In genomic region chr2:102294802-102295489, GRCh38 we compare ENCODE assay signal across 22 cellular contexts. TPM values are rescaled to one million over a fixed set of nuclear protein-coding genes. Genes with fewer than 3 reads are reported as not detected.
DNase-seq lines count a peak whose midpoint lies in the region; ATAC-seq, FAIRE-seq and TF ChIP-seq lines count a peak whose summit lies in the region.
"Had no signal": no experiment of that assay in that cellular context is flagged by ENCODE, and none has a peak within 500 bp of the region (broad histone marks: within the 10 kb centered on the region; RNA-seq: fewer than 3 reads in every experiment).

No MANE protein-coding gene starts in this region.

- TF ChIP-seq CTCF in HFFc6 (IDR thresholded peaks at IDR 0.05) = no peak
- TF ChIP-seq CTCF in astrocyte of the spinal cord (IDR thresholded peaks at IDR 0.05; ENCODE audit: low read depth, low read length) = no peak
- TF ChIP-seq CTCF in keratinocyte (optimal IDR thresholded peaks at IDR 0.05 in 1 of 3, IDR thresholded peaks at IDR 0.05 in 1 of 3, conservative IDR thresholded peaks at IDR 0.05 in 1 of 3; ENCODE audit: extremely low read depth in 1 of 3, insufficient read depth in 2 of 3, low read length in 3 of 3) = no peak

- dilution Hi-C loops in keratinocyte (cut with MboI; ENCODE audit: extremely low pct_ligation_motif_present, low sequenced_read_pairs) = no loop called here

- ATAC-seq in activated CD4-positive, CD25-positive, alpha-beta regulatory T cell treated with anti-CD3 and anti-CD28 coated beads, Interleukin-2, amount 50 U/mL, for 24 hours = peak; percentile 79 to 83
- ATAC-seq in HG02938 (IDR thresholded peaks at IDR 0.05; ENCODE audit: unreplicated experiment) (no peak), HG03520 (IDR thresholded peaks at IDR 0.05; ENCODE audit: unreplicated experiment) (no peak)
- ATAC-seq: left lobe of liver, pancreas, SK-N-SH treated with all-trans-retinoic acid at 6 μM for 48 hours had no signal

- peak; percentile 95 for FAIRE-seq in keratinocyte (lab: Jason Lieb, UNC)
- FAIRE-seq: GM12891, H1, pancreas had no signal

- peaks cover 11% of the 10 kb centered on the region for H3K27me3 Mint-ChIP-seq in HFFc6 (ENCODE audit: insufficient read depth)
- H3K27me3 Mint-ChIP-seq: CD8-positive, alpha-beta memory T cell had no signal

- no peak overlapping the region for H3K4me2 ChIP-seq in keratinocyte (ENCODE audit: control insufficient read depth, extremely low read depth, insufficient read depth, low read depth, low read length)

- H3K27me3 ChIP-seq in keratinocyte (ENCODE audit: control insufficient read depth, extremely low read depth, insufficient read depth, low read length) = peaks cover 8% of the 10 kb centered on the region
- H3K27me3 ChIP-seq: pancreas, upper lobe of right lung had no signal

- no peak overlapping the region for H3K4me3 Mint-ChIP-seq in HFFc6
- H3K4me3 Mint-ChIP-seq: CD8-positive, alpha-beta memory T cell had no signal

- DNase-seq in activated CD4-positive, CD25-positive, alpha-beta regulatory T cell treated with anti-CD3 and anti-CD28 coated beads, Interleukin-2, amount 50 U/mL, for 72 hours = no peak
- DNase-seq in HFFc6 (peak; percentile 4), astrocyte of the spinal cord (ENCODE audit: low read depth, low spot score) (peak; percentile 23), keratinocyte (ENCODE audit: low read depth, low spot score) (no peak), hypothalamus (lab: John Stamatoyannopoulos, UW) (no peak)
- DNase-seq: CD8-positive, alpha-beta memory T cell; NCI-H2029 treated with DMSO at 0.1 percent for 48 hours; NCI-H524 treated with DMSO at 0.1 percent for 48 hours; pancreas; upper lobe of right lung; WERI-Rb-1 had no signal

- no peak overlapping the region for H3K9ac ChIP-seq in keratinocyte (ENCODE audit: control insufficient read depth, extremely low read depth, insufficient read depth, low read length)

- no peak overlapping the region for H2AFZ ChIP-seq in keratinocyte (ENCODE audit: control insufficient read depth, low read length)

- H3K27ac ChIP-seq in keratinocyte (ENCODE audit: control insufficient read depth, insufficient read depth, low read length) = no peak overlapping the region
- H3K27ac ChIP-seq: coronary artery, pancreas, skin epidermis, upper lobe of right lung, WERI-Rb-1 had no signal

- in situ Hi-C loops in astrocyte of the spinal cord (cut with HindIII; ENCODE audit: low sequenced_read_pairs) = no loop called here

- H3K9me3 Mint-ChIP-seq in HFFc6 = no peaks in the 10 kb centered on the region
- H3K9me3 Mint-ChIP-seq: CD8-positive, alpha-beta memory T cell had no signal

- H3K4me3 ChIP-seq in astrocyte of the spinal cord (ENCODE audit: low read depth, low read length) (no peak overlapping the region), keratinocyte (ENCODE audit: control insufficient read depth in 2 of 3, extremely low read depth in 1 of 3, insufficient read depth in 2 of 3, low read depth in 1 of 3, low read length in 3 of 3) (no peak overlapping the region)
- H3K4me3 ChIP-seq: coronary artery, pancreas, skin epidermis, upper lobe of right lung had no signal

- no peaks in the 10 kb centered on the region for H3K79me2 ChIP-seq in keratinocyte (ENCODE audit: control insufficient read depth, insufficient read depth, low read length)

- H3K4me1 Mint-ChIP-seq in HFFc6 (ENCODE audit: low read depth) = no peaks in the 10 kb centered on the region

- H4K20me1 ChIP-seq in keratinocyte (ENCODE audit: control insufficient read depth, extremely low read depth, insufficient read depth, low read length) = no peaks in the 10 kb centered on the region

- H3K4me1 ChIP-seq in keratinocyte (ENCODE audit: control insufficient read depth, extremely low read depth, insufficient read depth, low read length) = peaks cover 4% of the 10 kb centered on the region
- H3K4me1 ChIP-seq: pancreas, upper lobe of right lung had no signal

- no peak overlapping the region for H3K27ac Mint-ChIP-seq in HFFc6

- no peaks in the 10 kb centered on the region for H3K9me1 ChIP-seq in keratinocyte (ENCODE audit: control insufficient read depth, extremely low read depth, insufficient read depth, low read length)

- H3K36me3 Mint-ChIP-seq in HFFc6 (ENCODE audit: low read depth) = no peaks in the 10 kb centered on the region
- H3K36me3 Mint-ChIP-seq: CD8-positive, alpha-beta memory T cell had no signal

- H3K9me3 ChIP-seq in keratinocyte (ENCODE audit: control insufficient read depth, low read depth, low read length) = no peaks in the 10 kb centered on the region
- H3K9me3 ChIP-seq: pancreas, upper lobe of right lung had no signal

- no peaks in the 10 kb centered on the region for H3K36me3 ChIP-seq in keratinocyte (ENCODE audit: control insufficient read depth in 2 of 2, extremely low read depth in 1 of 2, insufficient read depth in 2 of 2, low read length in 2 of 2)
- H3K36me3 ChIP-seq: pancreas, upper lobe of right lung, WERI-Rb-1 had no signal

RNA-seq across cellular contexts. Expression of gene IL1RL1, which starts 16.4 kb away (rescaled TPM):
- total RNA-seq in HFFc6 (2021; fragmentation: NEBNext Ultra II Directional; extraction: Animal tissue kit (Norgen Biotek cat#: 25700)) = not detected
- 0.22 to 1.3 TPM (median 0.93 TPM) in 3 replicates for polyA plus RNA-seq in keratinocyte
- 14.1 TPM for polyA plus RNA-seq in keratinocyte (2011; ENCODE audit: low read depth)
- polyA plus RNA-seq in keratinocyte (2011; cell fraction: cytosol; rRNA removed) = 0.10 and 0.45 TPM in 2 replicates
- 5.2 and 6.2 TPM in 2 replicates for polyA plus RNA-seq in keratinocyte (2011; cell fraction: nucleus; rRNA removed)
- 0.23 and 11.7 TPM in 2 replicates for polyA plus RNA-seq in keratinocyte (2012; ENCODE audit: low replicate concordance)
- polyA minus RNA-seq in keratinocyte = 2.6 to 3.2 TPM in 2 of 3 replicates, not detected in the other
- polyA minus RNA-seq in keratinocyte (2011; cell fraction: cytosol; rRNA and poly(A)+ RNA removed) = not detected
- 3.9 and 5.5 TPM in 2 replicates for polyA minus RNA-seq in keratinocyte (2011; cell fraction: nucleus; rRNA and poly(A)+ RNA removed)
- total RNA-seq: A673, G401, H1 had no signal
- polyA plus RNA-seq: H1 had no signal

Comparison
In these comparisons a context has a peak if more than half of its experiments do, and no peak if none do; other contexts are left out.
1. ATAC-seq: peak in activated CD4-positive, CD25-positive, alpha-beta regulatory T cell treated with anti-CD3 and anti-CD28 coated beads, Interleukin-2, amount 50 U/mL, for 24 hours (2 of 2); none in HG02938 (single experiment) and HG03520 (single experiment).
2. DNase-seq: peak in HFFc6 (single experiment) and astrocyte of the spinal cord (single experiment); none in activated CD4-positive, CD25-positive, alpha-beta regulatory T cell treated with anti-CD3 and anti-CD28 coated beads, Interleukin-2, amount 50 U/mL, for 72 hours (single experiment), keratinocyte (single experiment) and hypothalamus (0 of 51).